In the genomic region with DNA sequence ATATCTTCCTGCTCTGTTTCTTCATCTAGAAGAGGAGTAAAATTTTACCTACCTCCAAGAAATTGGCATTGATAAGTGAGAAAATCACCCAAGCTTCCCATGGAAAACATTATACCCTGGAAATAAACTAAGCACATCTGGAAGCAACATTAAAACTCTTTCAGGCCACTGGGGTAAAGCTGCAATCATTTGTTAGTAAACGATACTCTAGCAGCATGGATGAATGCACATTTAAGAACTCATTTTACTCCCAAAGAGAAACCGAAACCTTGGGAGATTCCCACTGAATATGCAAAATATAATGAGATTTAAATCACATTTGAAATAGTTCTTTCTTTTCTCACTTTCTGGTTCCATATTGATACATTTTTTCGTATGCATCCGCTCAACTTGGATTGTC, we compare ENCODE assay signal across 20 cellular contexts.
"Had no signal": no experiment of that assay in that cellular context is flagged by ENCODE, and none has a peak within 500 bp of the region (broad histone marks: within the 10 kb centered on the region; RNA-seq: fewer than 3 reads in every experiment).

No MANE protein-coding gene starts in this region.

- H3K9ac ChIP-seq: neural progenitor cell had no signal

- H2AFZ ChIP-seq: neural progenitor cell had no signal

- H3K9me3 ChIP-seq: adrenal gland, breast epithelium, prostate gland, suprapubic skin, transverse colon, uterus had no signal

- DNase-seq: activated CD4-positive, alpha-beta T cell treated with anti-CD3 and anti-CD28 coated beads for 1 hour; activated CD4-positive, alpha-beta T cell treated with anti-CD3 and anti-CD28 coated beads, Interleukin-2, amount 50 U/mL, for 4 hours; activated gamma-delta T cell; activated T-cell treated with anti-CD3 and anti-CD28 coated beads, Interleukin-2, amount 50 U/mL, for 72 hours; adrenal gland; mesendoderm; naive thymus-derived CD4-positive, alpha-beta T cell; right cardiac atrium; small intestine; stimulated activated CD4-positive, alpha-beta T cell treated with anti-CD3 and anti-CD28 coated beads, Interleukin-15, amount 100 ng/mL, for 24 hours; stimulated activated CD4-positive, alpha-beta T cell treated with anti-CD3 and anti-CD28 coated beads, Interleukin-2, amount 100 ng/mL, for 48 hours; stimulated activated naive CD8-positive, alpha-beta T cell treated with anti-CD3 and anti-CD28 coated beads, Interleukin-15, amount 100 ng/mL, for 72 hours; transverse colon; uterus; WERI-Rb-1 had no signal

- H3K4me2 ChIP-seq: neural progenitor cell had no signal

- H3K36me3 ChIP-seq: adrenal gland, breast epithelium, neural progenitor cell, prostate gland, suprapubic skin, transverse colon, uterus, WERI-Rb-1 had no signal

- H3K27me3 ChIP-seq: adrenal gland, breast epithelium, neural progenitor cell, suprapubic skin, transverse colon, uterus had no signal

- ATAC-seq: activated T-cell treated with anti-CD3 and anti-CD28 coated beads, Interleukin-2, amount 50 U/mL, for 72 hours; naive thymus-derived CD4-positive, alpha-beta T cell; right cardiac atrium; stimulated activated naive CD8-positive, alpha-beta T cell treated with anti-CD3 and anti-CD28 coated beads, Interleukin-15, amount 100 ng/mL, for 72 hours had no signal

- H3K27ac ChIP-seq: adrenal gland, breast epithelium, coronary artery, neural progenitor cell, prostate gland, suprapubic skin, transverse colon, uterus, WERI-Rb-1 had no signal

- H3K4me3 ChIP-seq: adrenal gland, breast epithelium, coronary artery, neural progenitor cell, prostate gland, suprapubic skin, transverse colon, uterus had no signal

- H3K4me1 ChIP-seq: adrenal gland, breast epithelium, neural progenitor cell, prostate gland, transverse colon, uterus had no signal
